13 cellular contexts compared by ENCODE assay signal in genomic region chr16:28537076-28537475, GRCh38. TPM values are rescaled to one million over a fixed set of nuclear protein-coding genes. Genes with fewer than 3 reads are reported as not detected.
A peak's percentile ranks its signal among the peaks of the same experiment; 100 is the strongest.
DNase-seq lines count a peak whose midpoint lies in the region; ATAC-seq and TF ChIP-seq lines count a peak whose summit lies in the region.
"Had no signal": no experiment of that assay in that cellular context is flagged by ENCODE, and none has a peak within 500 bp of the region (broad histone marks: within the 10 kb centered on the region; RNA-seq: fewer than 3 reads in every experiment).

No MANE protein-coding gene starts in this region.

- peaks cover 4 to 6% of the 10 kb centered on the region in 2 donors for H3K36me3 Mint-ChIP-seq in CD4-positive, alpha-beta memory T cell
- H3K36me3 Mint-ChIP-seq: naive B cell had no signal

- no TSS peak for BruUV-seq in Panc1 (replicated peaks; lab: Mats Ljungman, UMichigan)

- peak overlapping the region in 6 of 7 donors; percentile 44 to 88 (median 78) for H3K27ac Mint-ChIP-seq in CD4-positive, alpha-beta memory T cell
- H3K27ac Mint-ChIP-seq: naive B cell had no signal

- CTCF ChIA-PET in CD4-positive, alpha-beta memory T cell (lab: Charles Lee; ENCODE audit: partially characterized antibody), result no interaction called here
- CTCF ChIA-PET in Panc1 (lab: Charles Lee), result no interaction called here

- no peak for TF ChIP-seq CTCF in Panc1 (IDR thresholded peaks at IDR 0.05)
- no peak for TF ChIP-seq CTCF in fibroblast of pulmonary artery (IDR thresholded peaks at IDR 0.05; ENCODE audit: low read length, missing control alignments)

- peaks cover 30 to 56% (median 44%) of the 10 kb centered on the region in 4 donors for H3K4me1 Mint-ChIP-seq in CD4-positive, alpha-beta memory T cell

- POLR2A ChIA-PET in CD4-positive, alpha-beta memory T cell (lab: Charles Lee; ENCODE audit: partially characterized antibody), result interaction anchor here (0.8 to 2.1 kb wide), 3 partner anchors 11 to 43 kb away, joined by 3 to 8 read pairs (median 7); partner anchors contain the start of genes APOBR and SGF29
- POLR2A ChIA-PET in Panc1 (lab: Charles Lee), result no interaction called here

- DNase-seq in CD4-positive, alpha-beta memory T cell, result peak in 1 of 5 donors; percentile 11
- DNase-seq in Panc1 (ENCODE audit: low read depth, low spot score), result no peak
- DNase-seq in fibroblast of pulmonary artery (ENCODE audit: low read depth), result no peak
- no peak for DNase-seq in skeletal muscle cell (ENCODE audit: low read depth)
- no peak for DNase-seq in SW 1271 (lab: John Stamatoyannopoulos, UW)
- no peak for DNase-seq in middle frontal gyrus (ENCODE audit: extremely low spot score, low spot score)
- no peak for DNase-seq in NCI-H1092 treated with DMSO at 0.1 percent for 48 hours (lab: John Stamatoyannopoulos, UW)
- DNase-seq in NCI-H510A treated with DMSO at 0.1 percent for 48 hours (lab: John Stamatoyannopoulos, UW), result no peak
- DNase-seq: activated naive CD4-positive, alpha-beta T cell treated with Interleukin-2 at 50 U/mL for 16 hours; DMS79 treated with DMSO at 0.1 percent for 48 hours; naive B cell; NCI-H510A; WERI-Rb-1 had no signal

- H3K36me3 ChIP-seq in CD4-positive, alpha-beta memory T cell (ENCODE audit: insufficient read depth, low read length), result no peaks in the 10 kb centered on the region
- H3K36me3 ChIP-seq in Panc1 (ENCODE audit: control insufficient read depth, insufficient read depth, low read length), result no peaks in the 10 kb centered on the region
- H3K36me3 ChIP-seq: WERI-Rb-1 had no signal

- no peak overlapping the region for H3K4me3 ChIP-seq in CD4-positive, alpha-beta memory T cell (ENCODE audit: low read length in 2 of 2)
- peak overlapping the region; percentile 50 to 63 for H3K4me3 ChIP-seq in Panc1 (ENCODE audit: low read depth in 2 of 2, low read length in 2 of 2)
- peak overlapping the region; percentile 78 for H3K4me3 ChIP-seq in fibroblast of pulmonary artery (replicated peaks; ENCODE audit: low read depth, low read length)
- H3K4me3 ChIP-seq in skeletal muscle cell (ENCODE audit: low read depth, low read length), result peak overlapping the region; percentile 50

- H3K4me1 ChIP-seq in CD4-positive, alpha-beta memory T cell (ENCODE audit: insufficient read depth, low read length), result peaks cover 37% of the 10 kb centered on the region
- peaks cover 10% of the 10 kb centered on the region; the same call in 1 of the 2 replicates for H3K4me1 ChIP-seq in Panc1 (ENCODE audit: control insufficient read depth, insufficient read depth, low read length)

- no peaks in the 10 kb centered on the region for H3K27me3 ChIP-seq in CD4-positive, alpha-beta memory T cell (ENCODE audit: insufficient read depth, low read length)
- H3K27me3 ChIP-seq in Panc1 (ENCODE audit: control insufficient read depth, insufficient read depth, low read length), result no peaks in the 10 kb centered on the region

- peak overlapping the region in 2 of 8 donors; percentile 12 to 25 for H3K4me3 Mint-ChIP-seq in CD4-positive, alpha-beta memory T cell
- H3K4me3 Mint-ChIP-seq: naive B cell had no signal

- no peak for ATAC-seq in Panc1

- H3K9me3 Mint-ChIP-seq in CD4-positive, alpha-beta memory T cell, result peaks cover 0 to 6% (median 0%) of the 10 kb centered on the region in 8 donors
- H3K9me3 Mint-ChIP-seq: naive B cell had no signal

- no peak overlapping the region for H3K27ac ChIP-seq in CD4-positive, alpha-beta memory T cell (ENCODE audit: low read depth, low read length)
- H3K27ac ChIP-seq in Panc1 (ENCODE audit: low read length), result peak overlapping the region; percentile 88; the same call in 1 of the 2 replicates
- H3K27ac ChIP-seq: WERI-Rb-1 had no signal

- intact Hi-C loops in CD4-positive, alpha-beta memory T cell (cut with micrococcal nuclease), result no loop called here
- intact Hi-C loops in Panc1 (cut with micrococcal nuclease; ENCODE audit: unreplicated experiment), result no loop called here

- H3K27me3 Mint-ChIP-seq in CD4-positive, alpha-beta memory T cell, result no peaks in the 10 kb centered on the region

- in situ Hi-C loops in Panc1 (cut with HindIII; ENCODE audit: low pct_unique_long_range_greater_than_20kb, low sequenced_read_pairs), result no loop called here

- no peaks in the 10 kb centered on the region for H3K9me3 ChIP-seq in CD4-positive, alpha-beta memory T cell (ENCODE audit: control insufficient read depth in 1 of 2, low read length in 2 of 2)
- no peaks in the 10 kb centered on the region for H3K9me3 ChIP-seq in Panc1 (ENCODE audit: control insufficient read depth, insufficient read depth, low read depth, low read length)

RNA-seq across cellular contexts. Expression of gene NUPR1, which starts 1.7 kb away (rescaled TPM):
- not detected for total RNA-seq in CD4-positive, alpha-beta memory T cell
- not detected for polyA plus RNA-seq in CD4-positive, alpha-beta memory T cell
- 79.7 TPM for total RNA-seq in Panc1 (2021; ENCODE audit: unreplicated experiment)
- polyA plus RNA-seq in Panc1 (2012; ENCODE audit: insufficient read length), result 452 TPM

RNA-seq across cellular contexts. Expression of gene SGF29, which starts 16.6 kb away (rescaled TPM):
- 10 to 100 TPM; 67.5 to 70.0 TPM for total RNA-seq in CD4-positive, alpha-beta memory T cell
- 10 to 100 TPM; 53.8 to 86.9 TPM for polyA plus RNA-seq in CD4-positive, alpha-beta memory T cell
- 29.5 TPM for total RNA-seq in Panc1 (2021; ENCODE audit: unreplicated experiment)
- polyA plus RNA-seq in Panc1 (2012; ENCODE audit: insufficient read length), result 38.2 TPM

RNA-seq across cellular contexts. Expression of gene IL27, which starts 30.4 kb away (rescaled TPM):
- total RNA-seq in CD4-positive, alpha-beta memory T cell, result not detected
- polyA plus RNA-seq in CD4-positive, alpha-beta memory T cell, result not detected
- total RNA-seq in Panc1 (2021; ENCODE audit: unreplicated experiment), result not detected
- polyA plus RNA-seq in Panc1 (2012; ENCODE audit: insufficient read length), result not detected

RNA-seq across cellular contexts. Expression of gene APOBR, which starts 42.6 kb away (rescaled TPM):
- total RNA-seq in CD4-positive, alpha-beta memory T cell, result 1 to 10 TPM; 9.1 to 9.9 TPM
- polyA plus RNA-seq in CD4-positive, alpha-beta memory T cell, result 1 to 10 TPM in 1 of 2 donors, under 1 TPM in 1; 0.12 to 3.5 TPM
- total RNA-seq in Panc1 (2021; ENCODE audit: unreplicated experiment), result 0.13 TPM
- polyA plus RNA-seq in Panc1 (2012; ENCODE audit: insufficient read length), result 0.13 TPM

RNA-seq across cellular contexts. Expression of gene CLN3, which starts 45.2 kb away (rescaled TPM):
- 10 to 100 TPM; 62.1 to 63.6 TPM for total RNA-seq in CD4-positive, alpha-beta memory T cell
- polyA plus RNA-seq in CD4-positive, alpha-beta memory T cell, result 10 to 100 TPM; 16.8 to 33.7 TPM
- total RNA-seq in Panc1 (2021; ENCODE audit: unreplicated experiment), result 60.9 TPM
- polyA plus RNA-seq in Panc1 (2012; ENCODE audit: insufficient read length), result 82.0 TPM

Comparison
In these comparisons a context has a peak if more than half of its experiments do, and no peak if none do; other contexts are left out.
1. H3K4me3 ChIP-seq: peak in Panc1 (2 of 2), fibroblast of pulmonary artery (single experiment) and skeletal muscle cell (single experiment); none in CD4-positive, alpha-beta memory T cell (0 of 2).
2. RNA of gene NUPR1, which starts 1.7 kb away (total RNA-seq): 79.7 TPM in Panc1 (single experiment); not detected in CD4-positive, alpha-beta memory T cell; every median in the first group is over 10 times any median in the second.